Comparison of ENCODE assay signal across 15 cellular contexts in genomic region chr5:143316337-143316736, GRCh38.
"Had no signal": no experiment of that assay in that cellular context is flagged by ENCODE, and none has a peak within 500 bp of the region (broad histone marks: within the 10 kb centered on the region; RNA-seq: fewer than 3 reads in every experiment).

No MANE protein-coding gene starts in this region.

- H3K27me3 ChIP-seq: colonic mucosa, esophagus muscularis mucosa, stomach had no signal

- FAIRE-seq: kidney had no signal

- H3K27ac ChIP-seq: colonic mucosa, WERI-Rb-1 had no signal

- H3K9me3 ChIP-seq: colonic mucosa, esophagus muscularis mucosa, stomach had no signal

- H3K4me3 ChIP-seq: colonic mucosa, esophagus muscularis mucosa, stomach had no signal

- H3K4me1 ChIP-seq: colonic mucosa had no signal

- ATAC-seq: activated naive CD4-positive, alpha-beta T cell treated with anti-CD3 and anti-CD28 coated beads, Interleukin-2, amount 50 U/mL, for 72 hours; activated T-cell treated with anti-CD3 and anti-CD28 coated beads, Interleukin-2, amount 50 U/mL, for 4 hours; natural killer cell had no signal

- DNase-seq: activated CD4-positive, alpha-beta memory T cell treated with anti-CD3 and anti-CD28 coated beads for 36 hours; activated gamma-delta T cell; activated T-cell treated with anti-CD3 and anti-CD28 coated beads, Interleukin-2, amount 50 U/mL, for 4 hours; amniotic stem cell; colonic mucosa; glutamatergic neuron; hypothalamus; kidney; left ventricle myocardium superior; natural killer cell; stimulated activated CD4-positive, alpha-beta T cell treated with anti-CD3 and anti-CD28 coated beads, Interleukin-2, amount 100 ng/mL, for 24 hours; stomach; WERI-Rb-1 had no signal

- H3K36me3 ChIP-seq: colonic mucosa had no signal
